17 cellular contexts compared by ENCODE assay signal in the genomic region with DNA sequence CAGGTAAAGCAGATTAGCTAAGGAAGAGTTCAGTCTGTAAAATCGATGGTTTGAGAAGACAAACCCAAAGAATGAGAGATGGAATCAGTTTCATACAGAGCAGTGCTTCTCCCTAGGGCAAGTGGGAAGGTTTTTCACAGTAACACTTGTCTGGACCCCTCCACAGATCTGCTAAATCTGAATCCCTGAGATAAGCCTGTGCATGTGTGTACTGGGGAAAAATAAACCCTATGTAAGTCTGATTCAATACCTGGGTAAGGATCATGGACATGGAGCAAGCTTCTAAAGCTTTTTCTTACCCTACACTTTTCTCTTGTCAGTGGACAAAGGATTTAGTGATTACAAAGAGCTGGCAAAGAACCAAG. TPM values are rescaled to one million over a fixed set of nuclear protein-coding genes. Genes with fewer than 3 reads are reported as not detected.
DNase-seq lines count a peak whose midpoint lies in the region; ATAC-seq, FAIRE-seq and TF ChIP-seq lines count a peak whose summit lies in the region.
"Had no signal": no experiment of that assay in that cellular context is flagged by ENCODE, and none has a peak within 500 bp of the region (broad histone marks: within the 10 kb centered on the region; RNA-seq: fewer than 3 reads in every experiment).

No MANE protein-coding gene starts in this region.

- CTCF ChIA-PET in GM12878 (lab: Yijun Ruan, JAX), result interaction anchor here (0.8 to 3.6 kb wide), 5 partner anchors 9 to 135 kb away, joined by 3 to 17 read pairs (median 5); a partner anchor contains a TSS

- no peak overlapping the region for H3K4me3 Mint-ChIP-seq in nephron progenitor cell
- H3K4me3 Mint-ChIP-seq: activated naive CD8-positive, alpha-beta T cell; effector memory CD8-positive, alpha-beta T cell; memory B cell had no signal

- H3K27me3 Mint-ChIP-seq in nephron progenitor cell (ENCODE audit: low read depth, poor library complexity), result no peaks in the 10 kb centered on the region
- H3K27me3 Mint-ChIP-seq: activated naive CD8-positive, alpha-beta T cell; effector memory CD8-positive, alpha-beta T cell; memory B cell had no signal

- peak; percentile 4 for ATAC-seq in GM18858 (IDR thresholded peaks at IDR 0.05; ENCODE audit: unreplicated experiment)
- ATAC-seq in HG02884 (IDR thresholded peaks at IDR 0.05; ENCODE audit: unreplicated experiment), result peak; percentile 13
- peak; percentile 23; the same call in 2 of the 3 replicates for ATAC-seq in GM12878
- ATAC-seq in GM21619 (IDR thresholded peaks at IDR 0.05; ENCODE audit: unreplicated experiment), result no peak
- ATAC-seq: effector memory CD8-positive, alpha-beta T cell had no signal

- intact Hi-C loops in GM12878 (cut with micrococcal nuclease; ENCODE audit: unreplicated experiment), result no loop called here

- H2AFZ ChIP-seq in GM12878 (ENCODE audit: control insufficient read depth, low read depth, low read length), result no peak overlapping the region

- H3K4me1 Mint-ChIP-seq in nephron progenitor cell, result peaks cover 41% of the 10 kb centered on the region

- peaks cover 57% of the 10 kb centered on the region for H3K36me3 Mint-ChIP-seq in nephron progenitor cell (ENCODE audit: low read depth)
- H3K36me3 Mint-ChIP-seq: memory B cell had no signal

- no peak overlapping the region for H3K9ac ChIP-seq in GM12878 (ENCODE audit: control insufficient read depth, insufficient read depth, low read length)

- no peaks in the 10 kb centered on the region for H3K27me3 ChIP-seq in GM12878 (replicated peaks in 1 of 2; ENCODE audit: control insufficient read depth in 2 of 2, insufficient read depth in 2 of 2, low read length in 1 of 2)
- H3K27me3 ChIP-seq: sigmoid colon had no signal

- in situ Hi-C loops in GM12878 (cut with MboI), result loop anchor here (25.0 kb wide), 1 partner anchor 747 kb away; a partner anchor contains a TSS

- DNase-seq in GM12878 (ENCODE audit: low read depth, low spot score) (no peak), nephron progenitor cell (no peak), SKM-1 (lab: John Stamatoyannopoulos, UW; ENCODE audit: unreplicated experiment) (no peak), cerebellar nuclear complex (lab: John Stamatoyannopoulos, UW) (no peak)
- DNase-seq: activated CD4-positive, alpha-beta T cell treated with anti-CD3 and anti-CD28 coated beads for 1 hour; DMS153; effector memory CD8-positive, alpha-beta T cell; foreskin melanocyte; NCI-H2029 treated with DMSO at 0.1 percent for 48 hours; sigmoid colon had no signal

- H3K4me1 ChIP-seq in GM12878 (ENCODE audit: control insufficient read depth, insufficient read depth, low read length), result peaks cover 7% of the 10 kb centered on the region; the same call in 1 of the 2 replicates
- H3K4me1 ChIP-seq: sigmoid colon had no signal

- POLR2A ChIA-PET in GM12878 (lab: Charles Lee), result interaction anchor here (1.1 to 2.6 kb wide), 4 partner anchors 8 to 129 kb away, joined by 3 to 13 read pairs (median 4); a partner anchor contains a TSS

- TF ChIP-seq RAD21 in GM12878 (IDR thresholded peaks at IDR 0.05; ENCODE audit: insufficient read depth, low read depth, low read length), result no peak

- H3K79me2 ChIP-seq in GM12878 (ENCODE audit: control insufficient read depth, insufficient read depth, low read length), result no peaks in the 10 kb centered on the region

- SMC1A ChIA-PET in GM12878 (lab: Charles Lee; ENCODE audit: uncharacterized antibody, unreplicated experiment), result interaction anchor here (0.7 to 3.0 kb wide), 10 partner anchors 10 to 135 kb away, joined by 3 to 36 read pairs (median 6); no protein-coding TSS in a partner anchor

- H3K9me3 ChIP-seq in GM12878 (replicated peaks; ENCODE audit: control insufficient read depth, insufficient read depth, low read length), result no peaks in the 10 kb centered on the region
- H3K9me3 ChIP-seq: sigmoid colon had no signal

- RAD21 ChIA-PET in GM12878 (lab: Charles Lee; ENCODE audit: unreplicated experiment), result interaction anchor here (1.0 to 2.1 kb wide), 7 partner anchors 9 to 135 kb away, joined by 3 to 10 read pairs (median 4); a partner anchor contains a TSS

- no peak overlapping the region for H3K4me3 ChIP-seq in GM12878
- H3K4me3 ChIP-seq: sigmoid colon had no signal

- TF ChIP-seq CTCF in GM12878 (IDR thresholded peaks at IDR 0.05 in 2 of 3, conservative IDR thresholded peaks at IDR 0.05 in 1 of 3; ENCODE audit: control insufficient read depth in 2 of 3, extremely low read depth in 1 of 3, insufficient read depth in 1 of 3, low read depth in 3 of 3, low read length in 3 of 3), result no peak
- no peak for TF ChIP-seq CTCF in nephron progenitor cell (IDR thresholded peaks at IDR 0.05)

- no peak overlapping the region for H3K27ac ChIP-seq in GM12878 (ENCODE audit: control insufficient read depth, insufficient read depth)
- H3K27ac ChIP-seq: C4-2B, RWPE1, sigmoid colon had no signal

- no peaks in the 10 kb centered on the region for H3K9me3 Mint-ChIP-seq in nephron progenitor cell
- H3K9me3 Mint-ChIP-seq: effector memory CD8-positive, alpha-beta T cell; memory B cell had no signal

- no peak overlapping the region for H3K4me2 ChIP-seq in GM12878 (ENCODE audit: control insufficient read depth, insufficient read depth)

- no peak for FAIRE-seq in GM12878 (lab: Jason Lieb, UNC)

- no peak for TF ChIP-seq POLR2A in GM12878 (IDR thresholded peaks at IDR 0.05; ENCODE audit: low read depth, low read length)

- no peaks in the 10 kb centered on the region; a peak in 1 of 4 replicates for H3K36me3 ChIP-seq in GM12878 (ENCODE audit: control insufficient read depth in 2 of 2, insufficient read depth in 2 of 2, low read length in 1 of 2)
- H3K36me3 ChIP-seq: sigmoid colon had no signal

- TF ChIP-seq EP300 in GM12878 (IDR thresholded peaks at IDR 0.05; ENCODE audit: borderline replicate concordance in 1 of 2, control insufficient read depth in 1 of 2, low read depth in 2 of 2, low read length in 2 of 2), result no peak

- no TSS peak for BruUV-seq in GM12878 (replicated peaks; lab: Mats Ljungman, UMichigan)

- whole genome bisulfite sequencing in GM12878 (ENCODE audit: insufficient coverage, insufficient replicate concordance, low lambda C conversion rate, missing lambda C conversion rate), result 32% methylated on average over 1 of the region's 1 CpG

- H3K27ac Mint-ChIP-seq in nephron progenitor cell, result peak overlapping the region; percentile 72
- H3K27ac Mint-ChIP-seq: activated naive CD8-positive, alpha-beta T cell; effector memory CD8-positive, alpha-beta T cell; memory B cell had no signal

- H4K20me1 ChIP-seq in GM12878 (ENCODE audit: control insufficient read depth, insufficient read depth), result no peaks in the 10 kb centered on the region

TF ChIP-seq in GM12878, 131 proteins besides CTCF, POLR2A, EP300 and RAD21:
- TF ChIP-seq, protein P1, sequence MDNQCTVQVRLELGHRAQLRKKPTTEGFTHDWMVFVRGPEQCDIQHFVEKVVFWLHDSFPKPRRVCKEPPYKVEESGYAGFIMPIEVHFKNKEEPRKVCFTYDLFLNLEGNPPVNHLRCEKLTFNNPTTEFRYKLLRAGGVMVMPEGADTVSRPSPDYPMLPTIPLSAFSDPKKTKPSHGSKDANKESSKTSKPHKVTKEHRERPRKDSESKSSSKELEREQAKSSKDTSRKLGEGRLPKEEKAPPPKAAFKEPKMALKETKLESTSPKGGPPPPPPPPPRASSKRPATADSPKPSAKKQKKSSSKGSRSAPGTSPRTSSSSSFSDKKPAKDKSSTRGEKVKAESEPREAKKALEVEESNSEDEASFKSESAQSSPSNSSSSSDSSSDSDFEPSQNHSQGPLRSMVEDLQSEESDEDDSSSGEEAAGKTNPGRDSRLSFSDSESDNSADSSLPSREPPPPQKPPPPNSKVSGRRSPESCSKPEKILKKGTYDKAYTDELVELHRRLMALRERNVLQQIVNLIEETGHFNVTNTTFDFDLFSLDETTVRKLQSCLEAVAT (IDR thresholded peaks at IDR 0.05), result no peak
- 0 out of 2 replicates have a peak, but pooled peaks have one; percentile 1 for TF ChIP-seq IKZF1 (conservative IDR thresholded peaks at IDR 0.05)

RNA-seq across cellular contexts. Expression of a gene that starts 13.6 kb away (rescaled TPM):
- 35.4 and 37.7 TPM in 2 replicates for total RNA-seq in GM12878 (2013; cell fraction: nucleolus; rRNA removed)
- 3.9 and 5.6 TPM in 2 replicates for total RNA-seq in GM12878 (2014; rRNA removed)
- 7.7 and 8.7 TPM in 2 replicates for total RNA-seq in GM12878 (2014; rRNA removed; fragmentation: Illumina TruSeq; extraction: Trizol)
- 9.4 and 13.7 TPM in 2 replicates for total RNA-seq in GM12878 (2021)
- 3.8 TPM for polyA plus RNA-seq in GM12878 (2011; ENCODE audit: low read depth)
- polyA plus RNA-seq in GM12878 (2011; rRNA removed), result 33.5 and 34.6 TPM in 2 replicates
- polyA plus RNA-seq in GM12878 (2011; cell fraction: cytosol; rRNA removed), result 12.1 and 12.4 TPM in 2 replicates
- 10.1 and 11.9 TPM in 2 replicates for polyA plus RNA-seq in GM12878 (2011; cell fraction: nucleus; rRNA removed)
- polyA plus RNA-seq in GM12878 (2012), result 7.9 and 10.6 TPM in 2 replicates
- polyA plus RNA-seq in GM12878 (2014; fragmentation: Illumina TruSeq; extraction: Trizol), result 11.8 and 15.0 TPM in 2 replicates
- 1 to 10 TPM; 6.3 to 8.5 TPM for polyA plus RNA-seq in GM12878 (2014; fragmentation: Nextera tagmentation; extraction: Ambion mirVana)
- polyA plus RNA-seq in GM12878 (2014; rRNA removed), result 8.0 and 9.1 TPM in 2 replicates
- 1 to 10 TPM; 6.0 to 6.8 TPM for polyA plus RNA-seq in GM12878 (2016; fragmentation: Nextera tagmentation; extraction: Ambion mirVana)
- 21.8 and 25.9 TPM in 2 replicates for polyA minus RNA-seq in GM12878 (2011; rRNA and poly(A)+ RNA removed)
- 5.1 and 5.5 TPM in 2 replicates for polyA minus RNA-seq in GM12878 (2011; cell fraction: cytosol; rRNA and poly(A)+ RNA removed)
- polyA minus RNA-seq in GM12878 (2011; cell fraction: nucleus; rRNA and poly(A)+ RNA removed), result 4.7 and 14.1 TPM in 2 replicates
